23 cellular contexts compared by ENCODE assay signal in the genomic region with DNA sequence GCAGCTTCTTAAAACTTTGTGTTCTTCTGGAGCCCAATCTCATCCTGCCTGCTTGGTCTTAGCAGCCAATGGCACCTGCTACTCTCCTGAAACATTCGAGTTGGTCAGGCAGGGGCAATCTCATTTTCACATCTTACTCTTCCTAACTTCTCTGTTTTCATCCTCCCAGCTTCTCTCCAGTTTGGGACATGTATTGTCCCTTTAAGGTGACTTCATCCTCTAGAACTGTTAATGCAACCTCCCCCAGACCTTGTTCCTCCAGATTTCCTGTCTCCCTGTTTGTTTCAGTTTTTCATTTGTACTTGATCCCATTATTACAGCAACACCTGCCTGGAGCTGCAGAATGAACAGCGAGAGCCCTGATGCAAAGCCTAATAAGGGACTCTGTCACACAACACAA. TPM values are rescaled to one million over a fixed set of nuclear protein-coding genes. Genes with fewer than 3 reads are reported as not detected.
"Had no signal": no experiment of that assay in that cellular context is flagged by ENCODE, and none has a peak within 500 bp of the region (broad histone marks: within the 10 kb centered on the region; RNA-seq: fewer than 3 reads in every experiment).

No MANE protein-coding gene starts in this region.

- H3K9me3 ChIP-seq: SJSA1 had no signal

- H3K4me1 ChIP-seq: SJSA1 had no signal

- H3K36me3 ChIP-seq: SJSA1 had no signal

- DNase-seq: IMR-90, Karpas-422, KG1, MM.1S, NCI-H1092 treated with DMSO at 0.1 percent for 48 hours, NCI-H146, NCI-H187, NCI-H2029, NCI-H2081 treated with DMSO at 0.1 percent for 48 hours, NCI-H2171, NCI-H226, NCI-H446, NCI-H510A, NCI-H524 treated with DMSO at 0.1 percent for 48 hours, NCI-H82, Right ventricle myocardium superior, RPMI8226, SIG-M5 had no signal

- H3K27me3 ChIP-seq: SJSA1 had no signal

- ATAC-seq: HepG2 had no signal

- H3K4me3 ChIP-seq: SJSA1, SK-N-MC had no signal

- H3K27ac ChIP-seq: SJSA1, SK-N-MC had no signal

RNA-seq across cellular contexts. Expression of a gene that starts 31.3 kb away (rescaled TPM):
- total RNA-seq: HT1080; IMR-90; Right ventricle myocardium superior; SJSA1; T-helper 1 cell treated with Interleukin-12 subunit alpha and Interleukin-12 subunit beta and Interleukin-4 antibody, amounts not matched to agents 30 ng/mL and 1 ng/mL, for 36 hours had no signal
- polyA plus RNA-seq: IMR-90 had no signal

RNA-seq across cellular contexts. Expression of a gene that starts 54.7 kb away (rescaled TPM):
- total RNA-seq: HepG2; HT1080; Right ventricle myocardium superior; SJSA1; T-helper 1 cell treated with Interleukin-12 subunit alpha and Interleukin-12 subunit beta and Interleukin-4 antibody, amounts not matched to agents 30 ng/mL and 1 ng/mL, for 36 hours had no signal

RNA-seq across cellular contexts. Expression of a gene that starts 54.8 kb away (rescaled TPM):
- total RNA-seq: HT1080; IMR-90; Right ventricle myocardium superior; SJSA1; T-helper 1 cell treated with Interleukin-12 subunit alpha and Interleukin-12 subunit beta and Interleukin-4 antibody, amounts not matched to agents 30 ng/mL and 1 ng/mL, for 36 hours had no signal
- polyA plus RNA-seq: HepG2, IMR-90 had no signal
